ENCODE assay signal across 12 cellular contexts in the genomic region with DNA sequence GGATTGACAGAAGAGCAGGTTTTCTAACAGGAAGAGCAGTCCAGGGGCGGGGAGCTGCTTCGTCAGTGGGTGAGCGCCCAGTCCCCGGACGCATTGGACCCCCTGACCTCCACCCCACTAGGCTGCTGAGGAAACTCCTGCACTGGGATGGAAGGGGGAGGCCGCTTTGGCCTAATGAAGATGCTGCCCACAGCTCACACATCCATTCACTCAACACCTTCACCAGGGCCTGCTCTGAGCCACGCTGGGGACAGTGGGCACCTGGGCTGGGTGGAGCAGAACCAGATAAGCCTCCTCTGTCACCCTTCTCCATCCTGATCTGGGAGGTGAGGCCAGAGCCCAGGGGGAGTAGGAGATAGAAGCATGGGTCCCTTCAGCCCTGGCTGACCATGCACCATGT.
"Had no signal": no experiment of that assay in that cellular context is flagged by ENCODE, and none has a peak within 500 bp of the region (broad histone marks: within the 10 kb centered on the region; RNA-seq: fewer than 3 reads in every experiment).

No MANE protein-coding gene starts in this region.

- H3K9me3 ChIP-seq: stomach had no signal

- H3K4me3 ChIP-seq: dorsolateral prefrontal cortex, stomach had no signal

- H3K27ac ChIP-seq: stomach had no signal

- DNase-seq: activated CD4-positive, alpha-beta T cell treated with anti-CD3 and anti-CD28 coated beads, Interleukin-2, amount 50 U/mL, for 4 hours; activated naive CD4-positive, alpha-beta T cell treated with Interleukin-2 at 50 U/mL for 16 hours; activated naive CD8-positive, alpha-beta T cell treated with anti-CD3 and anti-CD28 coated beads, Interleukin-2, amount 10 ng/mL, durations not matched to agents 7 days and 5 days; amygdala; dorsolateral prefrontal cortex; immature natural killer cell; naive thymus-derived CD8-positive, alpha-beta T cell; retina; stomach; T-helper 2 cell had no signal

- ATAC-seq: naive thymus-derived CD8-positive, alpha-beta T cell had no signal

- H3K27me3 Mint-ChIP-seq: activated naive CD8-positive, alpha-beta T cell treated with anti-CD3 and anti-CD28 coated beads, Interleukin-2, amount 10 ng/mL, durations not matched to agents 7 days and 5 days; naive thymus-derived CD8-positive, alpha-beta T cell; type B pancreatic cell had no signal

- H3K36me3 Mint-ChIP-seq: immature natural killer cell; naive thymus-derived CD8-positive, alpha-beta T cell; type B pancreatic cell had no signal

- H3K9me3 Mint-ChIP-seq: activated naive CD8-positive, alpha-beta T cell treated with anti-CD3 and anti-CD28 coated beads, Interleukin-2, amount 10 ng/mL, durations not matched to agents 7 days and 5 days; activated T-helper 2 cell treated with anti-CD3 and anti-CD28 coated beads, Interferon-gamma antibody, Interleukin-2, Interleukin-4, amounts not matched to agents 10 μg/mL and 5 μg/mL and 100 μg/mL, durations not matched to agents 14 hours and 24 hours and 36 hours; immature natural killer cell; naive thymus-derived CD8-positive, alpha-beta T cell; type B pancreatic cell had no signal

- H3K4me3 Mint-ChIP-seq: activated naive CD8-positive, alpha-beta T cell treated with anti-CD3 and anti-CD28 coated beads, Interleukin-2, amount 10 ng/mL, durations not matched to agents 7 days and 5 days; immature natural killer cell; naive thymus-derived CD8-positive, alpha-beta T cell; type B pancreatic cell had no signal

- H3K27me3 ChIP-seq: dorsolateral prefrontal cortex, stomach had no signal

- H3K27ac Mint-ChIP-seq: activated naive CD8-positive, alpha-beta T cell treated with anti-CD3 and anti-CD28 coated beads, Interleukin-2, amount 10 ng/mL, durations not matched to agents 7 days and 5 days; activated T-helper 2 cell treated with anti-CD3 and anti-CD28 coated beads, Interferon-gamma antibody, Interleukin-2, Interleukin-4, amounts not matched to agents 10 μg/mL and 5 μg/mL and 100 μg/mL, durations not matched to agents 14 hours and 24 hours and 36 hours; type B pancreatic cell had no signal

- H3K36me3 ChIP-seq: stomach had no signal
